In genomic region chr2:69943000-69943840, GRCh38 we compare ENCODE assay signal across 18 cellular contexts. TPM values are rescaled to one million over a fixed set of nuclear protein-coding genes. Genes with fewer than 3 reads are reported as not detected.
A peak's percentile ranks its signal among the peaks of the same experiment; 100 is the strongest.
DNase-seq lines count a peak whose midpoint lies in the region; ATAC-seq and TF ChIP-seq lines count a peak whose summit lies in the region.
"Had no signal": no experiment of that assay in that cellular context is flagged by ENCODE, and none has a peak within 500 bp of the region (broad histone marks: within the 10 kb centered on the region; RNA-seq: fewer than 3 reads in every experiment).

No MANE protein-coding gene starts in this region.

- CTCF ChIA-PET in activated CD8-positive, alpha-beta T cell treated with anti-CD3 and anti-CD28 coated beads for 36 hours (lab: Charles Lee): interaction anchor here (0.6 to 1.5 kb wide), 3 partner anchors 12 to 219 kb away, joined by 3 read pairs; no protein-coding TSS in a partner anchor
- CTCF ChIA-PET in activated CD8-positive, alpha-beta T cell treated with anti-CD3 and anti-CD28 coated beads, Interleukin-2, amount 10 ng/mL, durations not matched to agents 7 days and 5 days (lab: Charles Lee): interaction anchor here (0.6 to 1.9 kb wide), 3 partner anchors 10 to 29 kb away, joined by 3 to 5 read pairs (median 3); partner anchors contain the start of gene MXD1
- CTCF ChIA-PET in PC-3 (lab: Charles Lee): interaction anchor here (0.6 kb wide), 1 partner anchor 29 kb away, joined by 3 read pairs; no protein-coding TSS in a partner anchor

- H3K36me3 Mint-ChIP-seq in activated CD8-positive, alpha-beta T cell treated with anti-CD3 and anti-CD28 coated beads for 36 hours (ENCODE audit: low read depth): peaks cover 11% of the 10 kb centered on the region
- H3K36me3 Mint-ChIP-seq in activated CD8-positive, alpha-beta T cell treated with anti-CD3 and anti-CD28 coated beads, Interleukin-2, amount 10 ng/mL, durations not matched to agents 7 days and 5 days (ENCODE audit: low read depth): peaks cover 37% of the 10 kb centered on the region
- H3K36me3 Mint-ChIP-seq in effector memory CD8-positive, alpha-beta T cell (ENCODE audit: insufficient read depth): peaks cover 62% of the 10 kb centered on the region

- H3K27me3 Mint-ChIP-seq in activated CD8-positive, alpha-beta T cell treated with anti-CD3 and anti-CD28 coated beads for 36 hours: no peaks in the 10 kb centered on the region
- no peaks in the 10 kb centered on the region for H3K27me3 Mint-ChIP-seq in activated CD8-positive, alpha-beta T cell treated with anti-CD3 and anti-CD28 coated beads, Interleukin-2, amount 10 ng/mL, durations not matched to agents 7 days and 5 days (ENCODE audit: low read depth)
- no peaks in the 10 kb centered on the region for H3K27me3 Mint-ChIP-seq in effector memory CD8-positive, alpha-beta T cell
- H3K27me3 Mint-ChIP-seq: IgD-negative memory B cell had no signal

- H3K27ac ChIP-seq in PC-3 (ENCODE audit: low read length): no peak overlapping the region
- peak overlapping the region; percentile 99 for H3K27ac ChIP-seq in neutrophil
- no peak overlapping the region for H3K27ac ChIP-seq in MM.1S (ENCODE audit: low read length)
- H3K27ac ChIP-seq: coronary artery, ovary, vagina had no signal

- H3K9me3 ChIP-seq in PC-3 (ENCODE audit: low read length) (no peaks in the 10 kb centered on the region), neutrophil (peaks cover 3% of the 10 kb centered on the region), MM.1S (replicated peaks; ENCODE audit: insufficient read depth, low read length) (no peaks in the 10 kb centered on the region)
- H3K9me3 ChIP-seq: ovary, vagina had no signal

- H3K79me2 ChIP-seq in PC-3 (ENCODE audit: low read length) (no peaks in the 10 kb centered on the region), MM.1S (ENCODE audit: low read length) (no peaks in the 10 kb centered on the region)

- H3K4me1 ChIP-seq in PC-3 (ENCODE audit: insufficient read depth, low read length) (peaks cover 52% of the 10 kb centered on the region), neutrophil (ENCODE audit: control insufficient read depth in 1 of 2, insufficient read depth in 1 of 2, low read depth in 1 of 2, low read length in 1 of 2) (peaks cover 100% of the 10 kb centered on the region in 2 experiments), MM.1S (ENCODE audit: low read length) (peaks cover 17% of the 10 kb centered on the region)
- H3K4me1 ChIP-seq: vagina had no signal

- BruUV-seq in PC-3 (replicated peaks; lab: Mats Ljungman, UMichigan): no TSS peak

- H3K9me3 Mint-ChIP-seq in activated CD8-positive, alpha-beta T cell treated with anti-CD3 and anti-CD28 coated beads for 36 hours: no peaks in the 10 kb centered on the region
- no peaks in the 10 kb centered on the region for H3K9me3 Mint-ChIP-seq in activated CD8-positive, alpha-beta T cell treated with anti-CD3 and anti-CD28 coated beads, Interleukin-2, amount 10 ng/mL, durations not matched to agents 7 days and 5 days (ENCODE audit: insufficient read depth)
- H3K9me3 Mint-ChIP-seq in effector memory CD8-positive, alpha-beta T cell: no peaks in the 10 kb centered on the region
- H3K9me3 Mint-ChIP-seq: activated naive CD4-positive, alpha-beta T cell treated with anti-CD3 and anti-CD28 coated beads, Interleukin-2, amount 50 U/mL, for 72 hours; IgD-negative memory B cell had no signal

- H4K20me1 ChIP-seq in PC-3 (ENCODE audit: low read length): no peaks in the 10 kb centered on the region
- no peaks in the 10 kb centered on the region for H4K20me1 ChIP-seq in MM.1S (ENCODE audit: insufficient read depth, low read length)

- H2AFZ ChIP-seq in PC-3 (ENCODE audit: low read length) (no peak overlapping the region), MM.1S (ENCODE audit: low read length) (no peak overlapping the region)

- H3K27me3 ChIP-seq in PC-3 (ENCODE audit: low read length) (no peaks in the 10 kb centered on the region), neutrophil (no peaks in the 10 kb centered on the region), MM.1S (replicated peaks; ENCODE audit: insufficient read depth, low read length) (no peaks in the 10 kb centered on the region)
- H3K27me3 ChIP-seq: ovary, vagina had no signal

- H3F3A ChIP-seq in PC-3 (ENCODE audit: low read length, unreplicated experiment) (peaks cover 12% of the 10 kb centered on the region), MM.1S (ENCODE audit: insufficient read depth, low read length) (no peaks in the 10 kb centered on the region)

- peaks cover 37% of the 10 kb centered on the region for H3K4me1 Mint-ChIP-seq in activated CD8-positive, alpha-beta T cell treated with anti-CD3 and anti-CD28 coated beads for 36 hours (ENCODE audit: low read depth)
- peaks cover 30% of the 10 kb centered on the region for H3K4me1 Mint-ChIP-seq in activated CD8-positive, alpha-beta T cell treated with anti-CD3 and anti-CD28 coated beads, Interleukin-2, amount 10 ng/mL, durations not matched to agents 7 days and 5 days (ENCODE audit: low read depth)
- peaks cover 27 to 29% of the 10 kb centered on the region in 2 donors for H3K4me1 Mint-ChIP-seq in effector memory CD8-positive, alpha-beta T cell (ENCODE audit: low read depth in 2 of 2)

- H3K9me2 ChIP-seq in PC-3 (replicated peaks; ENCODE audit: low read length) (no peaks in the 10 kb centered on the region), MM.1S (replicated peaks; ENCODE audit: insufficient read depth, low read length) (no peaks in the 10 kb centered on the region)

- no peak overlapping the region for H3K4me3 Mint-ChIP-seq in activated CD8-positive, alpha-beta T cell treated with anti-CD3 and anti-CD28 coated beads for 36 hours
- H3K4me3 Mint-ChIP-seq in activated CD8-positive, alpha-beta T cell treated with anti-CD3 and anti-CD28 coated beads, Interleukin-2, amount 10 ng/mL, durations not matched to agents 7 days and 5 days: no peak overlapping the region
- H3K4me3 Mint-ChIP-seq in effector memory CD8-positive, alpha-beta T cell: no peak overlapping the region
- H3K4me3 Mint-ChIP-seq: IgD-negative memory B cell had no signal

- TF ChIP-seq CTCF in activated CD8-positive, alpha-beta T cell treated with anti-CD3 and anti-CD28 coated beads for 36 hours (IDR thresholded peaks at IDR 0.05): no peak
- TF ChIP-seq CTCF in PC-3 (conservative IDR thresholded peaks at IDR 0.05; ENCODE audit: low read depth, low read length) (no peak), neutrophil (IDR thresholded peaks at IDR 0.05) (no peak), MM.1S (IDR thresholded peaks at IDR 0.05; ENCODE audit: low read length) (no peak)

- peaks cover 19% of the 10 kb centered on the region; the same call in 1 of the 2 replicates for H3K36me3 ChIP-seq in PC-3 (ENCODE audit: low read depth, low read length)
- H3K36me3 ChIP-seq in neutrophil: peaks cover 67% of the 10 kb centered on the region
- H3K36me3 ChIP-seq in MM.1S (replicated peaks; ENCODE audit: insufficient read depth, low read length): no peaks in the 10 kb centered on the region
- H3K36me3 ChIP-seq: ovary had no signal

- peak; percentile 25 for DNase-seq in activated CD8-positive, alpha-beta T cell treated with anti-CD3 and anti-CD28 coated beads for 36 hours
- DNase-seq in activated CD8-positive, alpha-beta T cell treated with anti-CD3 and anti-CD28 coated beads, Interleukin-2, amount 10 ng/mL, durations not matched to agents 7 days and 5 days: no peak
- DNase-seq in PC-3 (peak; percentile 57), MM.1S (no peak), 8988T (no peak)
- no peak for DNase-seq in effector memory CD8-positive, alpha-beta T cell
- DNase-seq: left ventricle myocardium superior; NCI-H2081 treated with DMSO at 0.1 percent for 48 hours; NCI-H69; ovary; stimulated activated CD4-positive, alpha-beta T cell treated with anti-CD3 and anti-CD28 coated beads, Interleukin-2, amount 100 ng/mL, for 24 hours had no signal

- no peak overlapping the region for H3K4me2 ChIP-seq in PC-3 (ENCODE audit: low read length)
- H3K4me2 ChIP-seq in MM.1S (ENCODE audit: low read depth, low read length): no peak overlapping the region

- ATAC-seq in activated CD8-positive, alpha-beta T cell treated with anti-CD3 and anti-CD28 coated beads for 36 hours: peak; percentile 17
- no peak for ATAC-seq in activated CD8-positive, alpha-beta T cell treated with anti-CD3 and anti-CD28 coated beads, Interleukin-2, amount 10 ng/mL, durations not matched to agents 7 days and 5 days
- ATAC-seq in PC-3: no peak
- no peak for ATAC-seq in effector memory CD8-positive, alpha-beta T cell (replicated peaks)
- ATAC-seq in HG02981 (IDR thresholded peaks at IDR 0.05; ENCODE audit: unreplicated experiment): no peak
- ATAC-seq: activated naive CD4-positive, alpha-beta T cell treated with anti-CD3 and anti-CD28 coated beads, Interleukin-2, amount 50 U/mL, for 72 hours; left ventricle myocardium superior; Panc1 had no signal

- H3K4me3 ChIP-seq in PC-3 (ENCODE audit: low read length): no peak overlapping the region
- H3K4me3 ChIP-seq in neutrophil (ENCODE audit: low read depth in 1 of 2, low read length in 1 of 2): peak overlapping the region; percentile 6 to 45
- H3K4me3 ChIP-seq in MM.1S (ENCODE audit: low read length): no peak overlapping the region
- H3K4me3 ChIP-seq: coronary artery, ovary, vagina had no signal

- H3K9ac ChIP-seq in PC-3 (ENCODE audit: low read length) (no peak overlapping the region), MM.1S (ENCODE audit: low read length) (no peak overlapping the region)

- POLR2A ChIA-PET in activated CD8-positive, alpha-beta T cell treated with anti-CD3 and anti-CD28 coated beads for 36 hours (lab: Charles Lee): interaction anchor here (1.0 to 1.3 kb wide), 3 partner anchors 8 to 29 kb away, joined by 3 to 4 read pairs (median 3); partner anchors contain the start of gene MXD1
- POLR2A ChIA-PET in activated CD8-positive, alpha-beta T cell treated with anti-CD3 and anti-CD28 coated beads, Interleukin-2, amount 10 ng/mL, durations not matched to agents 7 days and 5 days (lab: Charles Lee): interaction anchor here (3.9 kb wide), 1 partner anchor 29 kb away, joined by 28 read pairs; the partner anchor contains the start of gene MXD1
- POLR2A ChIA-PET in PC-3 (lab: Charles Lee; ENCODE audit: unreplicated experiment): no interaction called here

- no peak overlapping the region for H3K27ac Mint-ChIP-seq in activated CD8-positive, alpha-beta T cell treated with anti-CD3 and anti-CD28 coated beads for 36 hours
- H3K27ac Mint-ChIP-seq in activated CD8-positive, alpha-beta T cell treated with anti-CD3 and anti-CD28 coated beads, Interleukin-2, amount 10 ng/mL, durations not matched to agents 7 days and 5 days: no peak overlapping the region
- H3K27ac Mint-ChIP-seq in effector memory CD8-positive, alpha-beta T cell: peak overlapping the region; percentile 70 to 87
- H3K27ac Mint-ChIP-seq: IgD-negative memory B cell had no signal

- intact Hi-C loops in activated CD8-positive, alpha-beta T cell treated with anti-CD3 and anti-CD28 coated beads for 36 hours (cut with micrococcal nuclease): no loop called here
- intact Hi-C loops in PC-3 (cut with micrococcal nuclease): no loop called here

RNA-seq across cellular contexts. Expression of gene ASPRV1, which starts 18.2 kb away (rescaled TPM):
- total RNA-seq in activated CD8-positive, alpha-beta T cell treated with anti-CD3 and anti-CD28 coated beads for 36 hours: under 1 TPM; 0.65 to 0.76 TPM
- under 1 TPM; 0.74 to 0.78 TPM for total RNA-seq in activated CD8-positive, alpha-beta T cell treated with anti-CD3 and anti-CD28 coated beads, Interleukin-2, amount 10 ng/mL, durations not matched to agents 7 days and 5 days
- 0.12 TPM in 1 of 2 replicates, not detected in the other for total RNA-seq in PC-3 (2014; rRNA removed)

RNA-seq across cellular contexts. Expression of gene MXD1, which starts 28.3 kb away (rescaled TPM):
- total RNA-seq in activated CD8-positive, alpha-beta T cell treated with anti-CD3 and anti-CD28 coated beads for 36 hours: 10 to 100 TPM in 1 of 2 experiments, 1 to 10 TPM in 1; 9.9 to 11.7 TPM
- total RNA-seq in activated CD8-positive, alpha-beta T cell treated with anti-CD3 and anti-CD28 coated beads, Interleukin-2, amount 10 ng/mL, durations not matched to agents 7 days and 5 days: 10 to 100 TPM in 1 of 2 experiments, 1 to 10 TPM in 1; 7.7 to 10.2 TPM
- 6.8 and 7.0 TPM in 2 replicates for total RNA-seq in PC-3 (2014; rRNA removed)

RNA-seq across cellular contexts. Expression of gene SNRNP27, which starts 49.5 kb away (rescaled TPM):
- total RNA-seq in activated CD8-positive, alpha-beta T cell treated with anti-CD3 and anti-CD28 coated beads for 36 hours: 10 to 100 TPM; 54.3 to 57.9 TPM
- 10 to 100 TPM; 53.0 to 56.0 TPM for total RNA-seq in activated CD8-positive, alpha-beta T cell treated with anti-CD3 and anti-CD28 coated beads, Interleukin-2, amount 10 ng/mL, durations not matched to agents 7 days and 5 days
- 44.1 and 56.3 TPM in 2 replicates for total RNA-seq in PC-3 (2014; rRNA removed)

Comparison
In these comparisons a context has a peak if more than half of its experiments do, and no peak if none do; other contexts are left out.
1. DNase-seq: peak in activated CD8-positive, alpha-beta T cell treated with anti-CD3 and anti-CD28 coated beads for 36 hours (single experiment) and PC-3 (single experiment); none in activated CD8-positive, alpha-beta T cell treated with anti-CD3 and anti-CD28 coated beads, Interleukin-2, amount 10 ng/mL, durations not matched to agents 7 days and 5 days (single experiment), effector memory CD8-positive, alpha-beta T cell (0 of 3), MM.1S (single experiment) and 8988T (single experiment).
2. H3K27ac Mint-ChIP-seq: peak in effector memory CD8-positive, alpha-beta T cell (2 of 2); none in activated CD8-positive, alpha-beta T cell treated with anti-CD3 and anti-CD28 coated beads for 36 hours (single experiment) and activated CD8-positive, alpha-beta T cell treated with anti-CD3 and anti-CD28 coated beads, Interleukin-2, amount 10 ng/mL, durations not matched to agents 7 days and 5 days (single experiment).
3. H3K4me3 ChIP-seq: peak in neutrophil (2 of 2); none in PC-3 (single experiment) and MM.1S (single experiment).